Comparison of ENCODE assay signal across 8 cellular contexts in the genomic region with DNA sequence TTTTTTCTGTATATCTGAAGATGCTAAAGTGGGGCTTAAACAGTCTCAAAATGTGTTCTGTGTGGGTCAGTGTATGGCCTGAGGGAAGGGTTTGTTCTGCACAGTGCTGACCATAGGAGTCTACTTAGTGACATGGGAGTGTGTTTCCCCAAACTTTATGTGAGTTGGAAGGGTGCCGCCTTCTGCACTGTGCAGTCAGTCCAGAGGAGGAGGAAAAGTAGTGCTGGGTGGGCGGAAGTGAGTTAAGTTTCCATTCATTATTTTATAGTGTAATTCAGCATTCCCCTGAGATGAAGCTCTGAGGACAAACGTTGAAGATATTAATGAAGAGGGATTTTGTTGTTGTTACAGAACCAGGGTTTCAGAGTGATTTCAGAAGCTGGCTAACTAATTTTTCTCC. TPM values are rescaled to one million over a fixed set of nuclear protein-coding genes. Genes with fewer than 3 reads are reported as not detected.
DNase-seq lines count a peak whose midpoint lies in the region; ATAC-seq, FAIRE-seq and TF ChIP-seq lines count a peak whose summit lies in the region.

No MANE protein-coding gene starts in this region.

- no peak overlapping the region for H4K8ac ChIP-seq in neuronal stem cell (ENCODE audit: low read depth, low read length)

- no peak for FAIRE-seq in frontal cortex (lab: Jason Lieb, UNC)

- H3K4me3 ChIP-seq in GM08714 (ENCODE audit: low read length) (peak overlapping the region; percentile 73; the same call in 1 of the 2 replicates), SJCRH30 (0 out of 2 replicates have a peak overlapping the region, but pooled peaks have one; percentile 24), fibroblast of mammary gland (ENCODE audit: control insufficient read depth, low read depth, low read length) (no peak overlapping the region), sigmoid colon (peak overlapping the region in 3 of 4 donors; percentile 50 to 61 (median 57)), neuronal stem cell (ENCODE audit: low read length in 2 of 2) (peak overlapping the region in 1 of 2 donors; percentile 52)

- H3K14ac ChIP-seq in neuronal stem cell (ENCODE audit: low read length) = no peak overlapping the region

- no peak for TF ChIP-seq CTCF in fibroblast of mammary gland (conservative IDR thresholded peaks at IDR 0.05; ENCODE audit: control insufficient read depth, insufficient read depth, low read depth, low read length)
- TF ChIP-seq CTCF in sigmoid colon (IDR thresholded peaks at IDR 0.05) = no peak
- no peak for TF ChIP-seq CTCF in foreskin keratinocyte (conservative IDR thresholded peaks at IDR 0.05)

- no peak overlapping the region for H4K91ac ChIP-seq in neuronal stem cell (ENCODE audit: low read depth, low read length, poor library complexity)

- H3K36me3 ChIP-seq in SJCRH30 (no peaks in the 10 kb centered on the region), sigmoid colon (no peaks in the 10 kb centered on the region), neuronal stem cell (replicated peaks in 1 of 2; ENCODE audit: control insufficient read depth in 2 of 2, insufficient read depth in 2 of 2, low read length in 2 of 2) (no peaks in the 10 kb centered on the region)

- H3K27me3 ChIP-seq in SJCRH30 (no peaks in the 10 kb centered on the region), sigmoid colon (peaks cover 0 to 8% (median 0%) of the 10 kb centered on the region in 3 donors), neuronal stem cell (ENCODE audit: control insufficient read depth in 3 of 3, insufficient read depth in 3 of 3, low read depth in 1 of 3, low read length in 3 of 3) (peaks cover 0 to 10% (median 3%) of the 10 kb centered on the region in 3 experiments), foreskin keratinocyte (no peaks in the 10 kb centered on the region)

- ATAC-seq in GM19455 (IDR thresholded peaks at IDR 0.05; ENCODE audit: unreplicated experiment) (no peak), foreskin keratinocyte (no peak)

- no peak overlapping the region for H3K4ac ChIP-seq in neuronal stem cell (ENCODE audit: low read length)

- no peak overlapping the region for H3K9ac ChIP-seq in neuronal stem cell (ENCODE audit: low read depth, low read length, poor library complexity)

- no peak for TF ChIP-seq POLR2A in sigmoid colon (IDR thresholded peaks at IDR 0.05)

- no peak for TF ChIP-seq EP300 in sigmoid colon (IDR thresholded peaks at IDR 0.05)

- intact Hi-C loops in sigmoid colon (cut with DNase I) = no loop called here

- no peak overlapping the region for H3K4me2 ChIP-seq in neuronal stem cell (ENCODE audit: insufficient read depth, low read length, poor library complexity, severe bottlenecking)

- H2BK120ac ChIP-seq in neuronal stem cell (ENCODE audit: low read depth, low read length) = no peak overlapping the region

- 55 to 64% methylated on average over 3 of the region's 3 CpGs for WGBS in sigmoid colon, 2 donors
- WGBS in neuronal stem cell (ENCODE audit: extremely low coverage in 2 of 2, insufficient read length in 2 of 2, insufficient replicate concordance in 1 of 2), 2 donors = no CpG with 5 or more reads among the region's 3 CpGs

- peaks cover 4% of the 10 kb centered on the region for H3K79me1 ChIP-seq in neuronal stem cell (ENCODE audit: low read depth, low read length)

- no peak for DNase-seq in SJCRH30
- peak; percentile 43 for DNase-seq in fibroblast of mammary gland (ENCODE audit: low read depth)
- DNase-seq in sigmoid colon = no peak
- no peak for DNase-seq in neuronal stem cell (ENCODE audit: low spot score)
- DNase-seq in frontal cortex (ENCODE audit: low spot score in 2 of 2) = no peak
- DNase-seq in foreskin keratinocyte = no peak

- no peak overlapping the region for H3K18ac ChIP-seq in neuronal stem cell (ENCODE audit: low read length)

- no peak overlapping the region for H2BK12ac ChIP-seq in neuronal stem cell (ENCODE audit: low read length)

- H2BK15ac ChIP-seq in neuronal stem cell (ENCODE audit: low read length) = no peak overlapping the region

- no peak overlapping the region for H2AFZ ChIP-seq in neuronal stem cell (ENCODE audit: low read length)

- H3K9me3 ChIP-seq in SJCRH30 (replicated peaks) (no peaks in the 10 kb centered on the region), sigmoid colon (no peaks in the 10 kb centered on the region), neuronal stem cell (replicated peaks in 1 of 2; ENCODE audit: control insufficient read depth in 2 of 2, insufficient read depth in 1 of 2, low read depth in 1 of 2, low read length in 2 of 2) (no peaks in the 10 kb centered on the region)

- H3K4me1 ChIP-seq in SJCRH30 = no peaks in the 10 kb centered on the region
- peaks cover 0 to 13% (median 7%) of the 10 kb centered on the region in 4 donors for H3K4me1 ChIP-seq in sigmoid colon
- peaks cover 0 to 3% of the 10 kb centered on the region in 2 donors for H3K4me1 ChIP-seq in neuronal stem cell (ENCODE audit: control insufficient read depth in 2 of 2, insufficient read depth in 1 of 2, low read depth in 1 of 2, low read length in 2 of 2)
- H3K4me1 ChIP-seq in foreskin keratinocyte = no peaks in the 10 kb centered on the region

- H2AK5ac ChIP-seq in neuronal stem cell (ENCODE audit: low read depth, low read length) = no peak overlapping the region

- H3K27ac ChIP-seq in SJCRH30 = no peak overlapping the region
- H3K27ac ChIP-seq in sigmoid colon = peak overlapping the region in 2 of 4 donors; percentile 22 to 23
- no peak overlapping the region for H3K27ac ChIP-seq in neuronal stem cell (replicated peaks; ENCODE audit: low read length)
- H3K27ac ChIP-seq in foreskin keratinocyte = no peak overlapping the region

- H2BK5ac ChIP-seq in neuronal stem cell (ENCODE audit: low read length) = no peak overlapping the region

- no peak overlapping the region for H3K23ac ChIP-seq in neuronal stem cell (ENCODE audit: low read depth, low read length, poor library complexity)

RNA-seq across cellular contexts. Expression of gene CHST7, which starts 2.9 kb away (rescaled TPM):
- total RNA-seq in SJCRH30 (2014; rRNA removed; shearing (Covaris generic)) = 3.4 and 3.6 TPM in 2 replicates
- 10 to 100 TPM in 2 of 4 donors, 1 to 10 TPM in 2; 6.6 to 15.8 (median 9.4) TPM for total RNA-seq in sigmoid colon
- polyA plus RNA-seq in sigmoid colon = 1 to 10 TPM; 1.2 to 2.1 (median 1.9) TPM
- 2.4 TPM for polyA plus RNA-seq in neuronal stem cell (2013, experiment 1 of 2)
- 2.5 TPM for polyA plus RNA-seq in neuronal stem cell (2013, experiment 2 of 2)
- 6.5 TPM for total RNA-seq in frontal cortex
- 1.6 and 1.8 TPM in 2 replicates for total RNA-seq in foreskin keratinocyte
- polyA plus RNA-seq in foreskin keratinocyte = 1.4 and 1.7 TPM in 2 replicates

RNA-seq across cellular contexts. Expression of gene ZNF674, which starts 31.2 kb away (rescaled TPM):
- 1.7 and 3.3 TPM in 2 replicates for total RNA-seq in SJCRH30 (2014; rRNA removed; shearing (Covaris generic))
- total RNA-seq in sigmoid colon = 1 to 10 TPM; 3.0 to 9.1 (median 5.5) TPM
- polyA plus RNA-seq in sigmoid colon = 1 to 10 TPM; 1.2 to 1.4 (median 1.3) TPM
- polyA plus RNA-seq in neuronal stem cell (2013, experiment 1 of 2) = 1.8 TPM
- 1.9 TPM for polyA plus RNA-seq in neuronal stem cell (2013, experiment 2 of 2)
- total RNA-seq in frontal cortex = 14.3 TPM
- total RNA-seq in foreskin keratinocyte = 3.1 and 3.4 TPM in 2 replicates
- 0.68 and 0.71 TPM in 2 replicates for polyA plus RNA-seq in foreskin keratinocyte
